11 cellular contexts compared by ENCODE assay signal in genomic region chr6:121442591-121442990, GRCh38. TPM values are rescaled to one million over a fixed set of nuclear protein-coding genes. Genes with fewer than 3 reads are reported as not detected.
DNase-seq lines count a peak whose midpoint lies in the region; ATAC-seq and TF ChIP-seq lines count a peak whose summit lies in the region.
"Had no signal": no experiment of that assay in that cellular context is flagged by ENCODE, and none has a peak within 500 bp of the region (broad histone marks: within the 10 kb centered on the region; RNA-seq: fewer than 3 reads in every experiment).

No MANE protein-coding gene starts in this region.

- H3K27me3 ChIP-seq in BLaER1 = no peaks in the 10 kb centered on the region
- no peaks in the 10 kb centered on the region for H3K27me3 ChIP-seq in parathyroid adenoma (ENCODE audit: control insufficient read depth, insufficient read depth, low read length)
- H3K27me3 ChIP-seq in CD4-positive, alpha-beta memory T cell (ENCODE audit: insufficient read depth, low read length) = peaks cover 13% of the 10 kb centered on the region
- peaks cover 0 to under 1% of the 10 kb centered on the region in 2 donors for H3K27me3 ChIP-seq in right lobe of liver
- H3K27me3 ChIP-seq: SJSA1 had no signal

- H3K4me2 ChIP-seq in BLaER1 (peak overlapping the region; percentile 82), parathyroid adenoma (ENCODE audit: low read length) (peak overlapping the region; percentile 31)

- ATAC-seq in WTC11 = no peak
- ATAC-seq in right lobe of liver = no peak

- H3K9ac ChIP-seq in BLaER1 (peak overlapping the region; percentile 56; the same call in 1 of the 2 replicates), parathyroid adenoma (no peak overlapping the region)

- in situ Hi-C loops in KBM-7 (cut with MboI; ENCODE audit: low pct_unique_long_range_greater_than_20kb, low sequenced_read_pairs) = no loop called here

- H3K4me1 Mint-ChIP-seq in WTC11 = peaks cover 82% of the 10 kb centered on the region
- peaks cover 2 to 8% (median 7%) of the 10 kb centered on the region in 4 donors for H3K4me1 Mint-ChIP-seq in CD4-positive, alpha-beta memory T cell

- peaks cover 29% of the 10 kb centered on the region for H3K36me3 ChIP-seq in BLaER1
- H3K36me3 ChIP-seq in parathyroid adenoma (ENCODE audit: control insufficient read depth, insufficient read depth, low read length) = no peaks in the 10 kb centered on the region
- no peaks in the 10 kb centered on the region for H3K36me3 ChIP-seq in CD4-positive, alpha-beta memory T cell (ENCODE audit: insufficient read depth, low read length)
- no peaks in the 10 kb centered on the region for H3K36me3 ChIP-seq in right lobe of liver

- peaks cover 9% of the 10 kb centered on the region for H3K79me2 ChIP-seq in parathyroid adenoma

- H3K4me3 Mint-ChIP-seq in WTC11 = peak overlapping the region; percentile 91
- no peak overlapping the region for H3K4me3 Mint-ChIP-seq in CD4-positive, alpha-beta memory T cell

- H2AFZ ChIP-seq in parathyroid adenoma = peak overlapping the region; percentile 16

- no peak for TF ChIP-seq CTCF in WTC11 (IDR thresholded peaks at IDR 0.05)
- TF ChIP-seq CTCF in fibroblast of villous mesenchyme (IDR thresholded peaks at IDR 0.05; ENCODE audit: insufficient read depth, low read depth, low read length) = no peak
- no peak for TF ChIP-seq CTCF in parathyroid adenoma (IDR thresholded peaks at IDR 0.05)
- no peak for TF ChIP-seq CTCF in right lobe of liver (IDR thresholded peaks at IDR 0.05)

- DNase-seq in WTC11 (ENCODE audit: low spot score) = no peak
- peak; percentile 30 for DNase-seq in fibroblast of villous mesenchyme (ENCODE audit: low read depth)
- no peak for DNase-seq in activated CD4-positive, alpha-beta T cell treated with anti-CD3 and anti-CD28 coated beads for 1 hour
- DNase-seq in KBM-7 = no peak
- no peak for DNase-seq in CD4-positive, alpha-beta memory T cell
- DNase-seq in right lobe of liver = no peak
- DNase-seq: caudate nucleus, NCI-H2029 had no signal

- CTCF ChIA-PET in WTC11 (lab: Charles Lee) = interaction anchor here (1.4 kb wide), 1 partner anchor 407 kb away, joined by 3 read pairs; no protein-coding TSS in a partner anchor
- CTCF ChIA-PET in CD4-positive, alpha-beta memory T cell (lab: Charles Lee; ENCODE audit: partially characterized antibody) = no interaction called here

- peaks cover 65% of the 10 kb centered on the region for H3K4me1 ChIP-seq in BLaER1
- H3K4me1 ChIP-seq in parathyroid adenoma = peaks cover 20% of the 10 kb centered on the region
- H3K4me1 ChIP-seq in CD4-positive, alpha-beta memory T cell (ENCODE audit: insufficient read depth, low read length) = peaks cover 8% of the 10 kb centered on the region
- peaks cover 0 to 1% (median 0%) of the 10 kb centered on the region in 4 donors for H3K4me1 ChIP-seq in right lobe of liver

- TF ChIP-seq POLR2A in right lobe of liver (IDR thresholded peaks at IDR 0.05) = no peak

- no CpG with 5 or more reads among the region's 2 CpGs for WGBS in right lobe of liver (ENCODE audit: insufficient coverage, low coverage, low lambda C conversion rate, missing lambda C conversion rate)

- peaks cover 90% of the 10 kb centered on the region for H3K36me3 Mint-ChIP-seq in WTC11
- no peaks in the 10 kb centered on the region for H3K36me3 Mint-ChIP-seq in CD4-positive, alpha-beta memory T cell

- intact Hi-C loops in CD4-positive, alpha-beta memory T cell (cut with micrococcal nuclease) = no loop called here
- intact Hi-C loops in right lobe of liver (cut with DNase I) = no loop called here

- H3K27ac ChIP-seq in BLaER1 (0 out of 2 replicates have a peak overlapping the region, but pooled peaks have one; percentile 19), parathyroid adenoma (peak overlapping the region; percentile 36), right lobe of liver (no peak overlapping the region)
- no peak overlapping the region for H3K27ac ChIP-seq in CD4-positive, alpha-beta memory T cell (ENCODE audit: low read depth, low read length)
- H3K27ac ChIP-seq: SJSA1 had no signal

- H4K20me1 ChIP-seq in BLaER1 = peaks cover 85% of the 10 kb centered on the region

- peak overlapping the region; percentile 67; the same call in 1 of the 2 replicates for H3K27ac Mint-ChIP-seq in WTC11
- H3K27ac Mint-ChIP-seq in CD4-positive, alpha-beta memory T cell = no peak overlapping the region

- peak overlapping the region; percentile 20 for H3K4me3 ChIP-seq in BLaER1
- peak overlapping the region; percentile 74 for H3K4me3 ChIP-seq in fibroblast of villous mesenchyme (ENCODE audit: low read depth, low read length)
- H3K4me3 ChIP-seq in parathyroid adenoma (ENCODE audit: low read depth, low read length) = no peak overlapping the region
- no peak overlapping the region for H3K4me3 ChIP-seq in CD4-positive, alpha-beta memory T cell (ENCODE audit: low read length in 2 of 2)
- H3K4me3 ChIP-seq in right lobe of liver = no peak overlapping the region
- H3K4me3 ChIP-seq: SJSA1 had no signal

- no peaks in the 10 kb centered on the region; the same call in 1 of the 2 replicates for H3K27me3 Mint-ChIP-seq in WTC11 (ENCODE audit: low read depth)
- H3K27me3 Mint-ChIP-seq in CD4-positive, alpha-beta memory T cell = peaks cover 18 to 21% of the 10 kb centered on the region in 2 donors

- POLR2A ChIA-PET in WTC11 (lab: Charles Lee) = no interaction called here
- POLR2A ChIA-PET in CD4-positive, alpha-beta memory T cell (lab: Charles Lee; ENCODE audit: partially characterized antibody) = no interaction called here

- H3K9me3 ChIP-seq in BLaER1 (no peaks in the 10 kb centered on the region), parathyroid adenoma (ENCODE audit: control insufficient read depth, low read length) (no peaks in the 10 kb centered on the region), right lobe of liver (no peaks in the 10 kb centered on the region)
- no peaks in the 10 kb centered on the region for H3K9me3 ChIP-seq in CD4-positive, alpha-beta memory T cell (ENCODE audit: control insufficient read depth in 1 of 2, low read length in 2 of 2)
- H3K9me3 ChIP-seq: SJSA1 had no signal

- no peaks in the 10 kb centered on the region for H3K9me3 Mint-ChIP-seq in WTC11
- no peaks in the 10 kb centered on the region for H3K9me3 Mint-ChIP-seq in CD4-positive, alpha-beta memory T cell

TF ChIP-seq in WTC11, 78 proteins besides CTCF, POLR2A, EP300 and RAD21 (continues in another document):
- no peak for TF ChIP-seq NFYB (CRISPR knock-in tag; conservative IDR thresholded peaks at IDR 0.05; ENCODE audit: low read depth)
- no peak for TF ChIP-seq SOX15 (CRISPR knock-in tag; IDR thresholded peaks at IDR 0.05)
- no peak for TF ChIP-seq NR3C1 (CRISPR knock-in tag; conservative IDR thresholded peaks at IDR 0.05; ENCODE audit: low read depth)
- no peak for TF ChIP-seq RORB (CRISPR knock-in tag; IDR thresholded peaks at IDR 0.05)
- TF ChIP-seq FOXK1 (CRISPR knock-in tag; IDR thresholded peaks at IDR 0.05) = no peak
- TF ChIP-seq ZNF263 (CRISPR knock-in tag; IDR thresholded peaks at IDR 0.05; ENCODE audit: low read depth) = no peak
- TF ChIP-seq HMGXB4 (CRISPR knock-in tag; IDR thresholded peaks at IDR 0.05) = no peak
- TF ChIP-seq E2F1 (CRISPR knock-in tag; IDR thresholded peaks at IDR 0.05) = no peak
- no peak for TF ChIP-seq ZNF425 (CRISPR knock-in tag; conservative IDR thresholded peaks at IDR 0.05)

RNA-seq across cellular contexts. Expression of gene GJA1, which starts 7.1 kb away (rescaled TPM):
- total RNA-seq in WTC11 (2021) = 546 to 700 TPM (median 682 TPM) in 3 replicates
- total RNA-seq in fibroblast of villous mesenchyme = 512 and 834 TPM in 2 replicates
- not detected for total RNA-seq in CD4-positive, alpha-beta memory T cell
- not detected for polyA plus RNA-seq in CD4-positive, alpha-beta memory T cell
- total RNA-seq in right lobe of liver = 1 to 10 TPM in 5 of 6 experiments, under 1 TPM in 1; 0.64 to 7.5 (median 2.0) TPM

Comparison
In these comparisons a context has a peak if more than half of its experiments do, and no peak if none do; other contexts are left out.
1. H3K27ac ChIP-seq: peak in BLaER1 (single experiment) and parathyroid adenoma (single experiment); none in CD4-positive, alpha-beta memory T cell (single experiment) and right lobe of liver (0 of 3).
2. H3K4me3 ChIP-seq: peak in BLaER1 (single experiment) and fibroblast of villous mesenchyme (single experiment); none in parathyroid adenoma (single experiment), CD4-positive, alpha-beta memory T cell (0 of 2) and right lobe of liver (0 of 3).
3. RNA of gene GJA1, which starts 7.1 kb away (total RNA-seq): 512 to 834 TPM in fibroblast of villous mesenchyme and 546 to 700 TPM in WTC11; 0.64 to 7.5 TPM in right lobe of liver and not detected in CD4-positive, alpha-beta memory T cell; every median in the first group is over 10 times any median in the second.